In the genomic region with DNA sequence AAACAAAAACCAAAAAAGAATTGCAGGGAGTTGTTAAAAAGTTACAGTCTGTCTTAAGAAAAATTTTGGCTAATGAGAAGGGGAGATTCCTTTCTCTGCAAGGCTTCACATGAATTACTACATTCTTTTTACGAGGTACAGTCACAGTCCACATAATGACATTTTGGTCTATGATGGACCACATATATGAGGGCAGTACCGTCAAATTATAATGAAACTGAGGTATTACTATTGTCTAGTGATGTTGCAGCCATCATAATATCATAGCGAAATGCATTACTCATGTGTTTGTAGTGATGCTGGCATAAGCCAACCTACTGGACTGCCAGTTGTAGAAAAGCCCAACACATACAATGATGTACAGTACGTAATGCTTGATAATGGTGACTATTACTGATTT, we compare ENCODE assay signal across 19 cellular contexts. TPM values are rescaled to one million over a fixed set of nuclear protein-coding genes. Genes with fewer than 3 reads are reported as not detected.
DNase-seq lines count a peak whose midpoint lies in the region; ATAC-seq and TF ChIP-seq lines count a peak whose summit lies in the region.
"Had no signal": no experiment of that assay in that cellular context is flagged by ENCODE, and none has a peak within 500 bp of the region (broad histone marks: within the 10 kb centered on the region; RNA-seq: fewer than 3 reads in every experiment).

No MANE protein-coding gene starts in this region.

- H3K9me3 ChIP-seq in PC-9 (ENCODE audit: insufficient read depth, low read depth), result peaks cover 13% of the 10 kb centered on the region
- H3K9me3 ChIP-seq in mammary epithelial cell (replicated peaks; ENCODE audit: insufficient read depth, low read length), result no peaks in the 10 kb centered on the region
- H3K9me3 ChIP-seq: BE2C, Caco-2 had no signal

- TF ChIP-seq CTCF in natural killer cell (IDR thresholded peaks at IDR 0.05) (no peak), PC-9 (conservative IDR thresholded peaks at IDR 0.05) (no peak), mammary epithelial cell (conservative IDR thresholded peaks at IDR 0.05 in 1 of 2, IDR thresholded peaks at IDR 0.05 in 1 of 2; ENCODE audit: extremely low read depth in 1 of 2, insufficient read depth in 1 of 2, low read depth in 1 of 2, low read length in 2 of 2) (no peak), dorsolateral prefrontal cortex (IDR thresholded peaks at IDR 0.05 in 54 of 56, conservative IDR thresholded peaks at IDR 0.05 in 2 of 56; ENCODE audit: low read depth in 1 of 56, partially characterized antibody in 56 of 56) (no peak), glutamatergic neuron (IDR thresholded peaks at IDR 0.05; ENCODE audit: partially characterized antibody, unreplicated experiment) (no peak)

- H3K4me1 ChIP-seq in PC-9 (replicated peaks; ENCODE audit: insufficient read depth), result peaks cover 10% of the 10 kb centered on the region; the same call in 1 of the 2 replicates
- H3K4me1 ChIP-seq in mammary epithelial cell (ENCODE audit: insufficient read depth, low read length), result peaks cover 27% of the 10 kb centered on the region
- H3K4me1 ChIP-seq: BE2C, Caco-2 had no signal

- no peaks in the 10 kb centered on the region for H3K36me3 ChIP-seq in PC-9 (ENCODE audit: low read depth)
- H3K36me3 ChIP-seq in mammary epithelial cell (ENCODE audit: insufficient read depth, low read length), result no peaks in the 10 kb centered on the region
- H3K36me3 ChIP-seq: BE2C had no signal

- H3K4me3 Mint-ChIP-seq in natural killer cell treated with Interleukin-12 subunit alpha and Interleukin-12 subunit beta and Interleukin-15 and Interleukin-18, amount 100 ng/mL, for 72 hours, result no peak overlapping the region
- H3K4me3 Mint-ChIP-seq in natural killer cell, result no peak overlapping the region
- H3K4me3 Mint-ChIP-seq in glutamatergic neuron (ENCODE audit: unreplicated experiment), result no peak overlapping the region
- H3K4me3 Mint-ChIP-seq: CD4-positive, alpha-beta T cell; IgD-negative memory B cell had no signal

- POLR2A ChIA-PET in PC-9 (lab: Charles Lee; ENCODE audit: unreplicated experiment), result no interaction called here

- peak overlapping the region; percentile 64 to 75 for H3K27ac Mint-ChIP-seq in natural killer cell treated with Interleukin-12 subunit alpha and Interleukin-12 subunit beta and Interleukin-15 and Interleukin-18, amount 100 ng/mL, for 72 hours
- H3K27ac Mint-ChIP-seq in natural killer cell (peak overlapping the region in 1 of 2 donors; percentile 88), glutamatergic neuron (ENCODE audit: unreplicated experiment) (no peak overlapping the region)
- H3K27ac Mint-ChIP-seq: CD4-positive, alpha-beta T cell; IgD-negative memory B cell had no signal

- peaks cover 12 to 13% of the 10 kb centered on the region in 2 donors for H3K4me1 Mint-ChIP-seq in natural killer cell treated with Interleukin-12 subunit alpha and Interleukin-12 subunit beta and Interleukin-15 and Interleukin-18, amount 100 ng/mL, for 72 hours (ENCODE audit: low read depth in 2 of 2)
- peaks cover 11% of the 10 kb centered on the region in 2 donors for H3K4me1 Mint-ChIP-seq in natural killer cell
- no peaks in the 10 kb centered on the region for H3K4me1 Mint-ChIP-seq in glutamatergic neuron (ENCODE audit: low read depth, unreplicated experiment)
- H3K4me1 Mint-ChIP-seq: IgD-negative memory B cell had no signal

- dilution Hi-C loops in mammary epithelial cell (cut with HindIII; ENCODE audit: low sequenced_read_pairs), result no loop called here

- no peaks in the 10 kb centered on the region for H4K20me1 ChIP-seq in PC-9 (ENCODE audit: insufficient read depth)
- no peaks in the 10 kb centered on the region for H4K20me1 ChIP-seq in mammary epithelial cell (ENCODE audit: insufficient read depth, low read length)

- BruUV-seq in PC-9 (replicated peaks; lab: Mats Ljungman, UMichigan) (no TSS peak), mammary epithelial cell (replicated peaks; lab: Mats Ljungman, UMichigan) (no TSS peak)

- ATAC-seq in natural killer cell treated with Interleukin-12 subunit alpha and Interleukin-12 subunit beta and Interleukin-15 and Interleukin-18, amount 100 ng/mL, for 72 hours, result peak in 1 of 2 donors; percentile 39
- ATAC-seq in natural killer cell, result no peak

- H2AFZ ChIP-seq in PC-9, result no peak overlapping the region
- H2AFZ ChIP-seq in mammary epithelial cell (ENCODE audit: low read depth, low read length), result no peak overlapping the region

- H3K9me2 ChIP-seq in PC-9 (ENCODE audit: insufficient read depth), result no peaks in the 10 kb centered on the region

- H3K27me3 Mint-ChIP-seq in natural killer cell treated with Interleukin-12 subunit alpha and Interleukin-12 subunit beta and Interleukin-15 and Interleukin-18, amount 100 ng/mL, for 72 hours, result peaks cover 0 to 5% of the 10 kb centered on the region in 2 donors
- H3K27me3 Mint-ChIP-seq in natural killer cell (ENCODE audit: low read depth in 2 of 2) (no peaks in the 10 kb centered on the region), glutamatergic neuron (ENCODE audit: unreplicated experiment) (no peaks in the 10 kb centered on the region)

- H3F3A ChIP-seq in PC-9 (ENCODE audit: insufficient read depth, low read depth), result no peaks in the 10 kb centered on the region; the same call in 1 of the 2 replicates

- no peak overlapping the region for H3K9ac ChIP-seq in mammary epithelial cell (ENCODE audit: insufficient read depth, low read length)

- CTCF ChIA-PET in PC-9 (lab: Charles Lee), result no interaction called here
- CTCF ChIA-PET in mammary epithelial cell (lab: Charles Lee; ENCODE audit: low non-redundant PET), result no interaction called here

- WGBS in mammary epithelial cell (ENCODE audit: low coverage, missing lambda C conversion rate), result 63% methylated on average over 4 of the region's 4 CpGs

- in situ Hi-C loops in mammary epithelial cell (cut with MboI; ENCODE audit: low sequenced_read_pairs in 2 of 2), result no loop called here

- H3K79me2 ChIP-seq in PC-9 (ENCODE audit: low read depth) (no peaks in the 10 kb centered on the region), mammary epithelial cell (ENCODE audit: insufficient read depth, low read length) (no peaks in the 10 kb centered on the region)

- H3K4me2 ChIP-seq in PC-9 (no peak overlapping the region), mammary epithelial cell (ENCODE audit: insufficient read depth, low read depth, low read length) (no peak overlapping the region)

- H3K36me3 Mint-ChIP-seq in natural killer cell treated with Interleukin-12 subunit alpha and Interleukin-12 subunit beta and Interleukin-15 and Interleukin-18, amount 100 ng/mL, for 72 hours, result no peaks in the 10 kb centered on the region
- no peaks in the 10 kb centered on the region for H3K36me3 Mint-ChIP-seq in natural killer cell
- H3K36me3 Mint-ChIP-seq in glutamatergic neuron (ENCODE audit: unreplicated experiment), result no peaks in the 10 kb centered on the region
- H3K36me3 Mint-ChIP-seq: IgD-negative memory B cell had no signal

- H3K27me3 ChIP-seq in PC-9 (ENCODE audit: insufficient read depth, low read depth), result no peaks in the 10 kb centered on the region
- no peaks in the 10 kb centered on the region for H3K27me3 ChIP-seq in mammary epithelial cell (ENCODE audit: insufficient read depth, low read length)
- no peaks in the 10 kb centered on the region for H3K27me3 ChIP-seq in dorsolateral prefrontal cortex
- H3K27me3 ChIP-seq: BE2C had no signal

- no peaks in the 10 kb centered on the region for H3K9me3 Mint-ChIP-seq in natural killer cell treated with Interleukin-12 subunit alpha and Interleukin-12 subunit beta and Interleukin-15 and Interleukin-18, amount 100 ng/mL, for 72 hours
- H3K9me3 Mint-ChIP-seq in natural killer cell, result no peaks in the 10 kb centered on the region
- H3K9me3 Mint-ChIP-seq in glutamatergic neuron (ENCODE audit: unreplicated experiment), result no peaks in the 10 kb centered on the region
- H3K9me3 Mint-ChIP-seq: IgD-negative memory B cell had no signal

- intact Hi-C loops in natural killer cell (cut with micrococcal nuclease) (no loop called here), PC-9 (cut with micrococcal nuclease; ENCODE audit: unreplicated experiment) (no loop called here), mammary epithelial cell (cut with micrococcal nuclease) (no loop called here), dorsolateral prefrontal cortex (cut with DNase I) (no loop called here)

- no peak overlapping the region for H3K4me3 ChIP-seq in PC-9
- no peak overlapping the region for H3K4me3 ChIP-seq in mammary epithelial cell (replicated peaks in 1 of 3; ENCODE audit: insufficient read depth in 1 of 3, low read depth in 2 of 3, low read length in 3 of 3)
- H3K4me3 ChIP-seq in dorsolateral prefrontal cortex, result no peak overlapping the region
- H3K4me3 ChIP-seq: GM12878 had no signal

- H3K27ac ChIP-seq in PC-9 (peak overlapping the region; percentile 67; the same call in 1 of the 2 replicates), mammary epithelial cell (ENCODE audit: insufficient read depth, low read depth, low read length) (peak overlapping the region; percentile 59), dorsolateral prefrontal cortex (no peak overlapping the region)
- H3K27ac ChIP-seq: HL-60, RWPE1 had no signal

- DNase-seq in natural killer cell treated with Interleukin-12 subunit alpha and Interleukin-12 subunit beta and Interleukin-15 and Interleukin-18, amount 100 ng/mL, for 72 hours (ENCODE audit: low spot score), result no peak
- DNase-seq in natural killer cell (no peak), PC-9 (no peak), mammary epithelial cell (no peak), dorsolateral prefrontal cortex (no peak), retina (no peak), NCI-H345 (lab: John Stamatoyannopoulos, UW) (no peak), glutamatergic neuron (no peak)
- DNase-seq: 8988T; BE2C; Caco-2; CD4-positive, alpha-beta T cell; GF-D8; NCI-H1694 treated with DMSO at 0.1 percent for 48 hours; NCI-H82 had no signal

RNA-seq across cellular contexts. Expression of a gene that starts 12.5 kb away (rescaled TPM):
- not detected for total RNA-seq in natural killer cell treated with Interleukin-12 subunit alpha and Interleukin-12 subunit beta and Interleukin-15 and Interleukin-18, amount 100 ng/mL, for 72 hours
- total RNA-seq in natural killer cell (not detected), PC-9 (2021) (3.0 and 4.2 TPM in 2 replicates), mammary epithelial cell (10 to 100 TPM; 13.5 to 42.6 TPM), dorsolateral prefrontal cortex (under 1 TPM in 1 of 120 experiments, not detected in 119; 0.26 TPM), glutamatergic neuron (ENCODE audit: unreplicated experiment) (not detected)
- polyA plus RNA-seq in mammary epithelial cell, result 53.2 TPM
- 85.5 TPM for polyA minus RNA-seq in mammary epithelial cell
- total RNA-seq: Caco-2; CD4-positive, alpha-beta T cell; GM12878 had no signal
- polyA plus RNA-seq: GM12878, IgD-negative memory B cell had no signal

Comparison
In these comparisons a context has a peak if more than half of its experiments do, and no peak if none do; other contexts are left out.
1. H3K27ac ChIP-seq: peak in PC-9 (single experiment) and mammary epithelial cell (single experiment); none in dorsolateral prefrontal cortex (0 of 59).